18 cellular contexts compared by ENCODE assay signal in the genomic region with DNA sequence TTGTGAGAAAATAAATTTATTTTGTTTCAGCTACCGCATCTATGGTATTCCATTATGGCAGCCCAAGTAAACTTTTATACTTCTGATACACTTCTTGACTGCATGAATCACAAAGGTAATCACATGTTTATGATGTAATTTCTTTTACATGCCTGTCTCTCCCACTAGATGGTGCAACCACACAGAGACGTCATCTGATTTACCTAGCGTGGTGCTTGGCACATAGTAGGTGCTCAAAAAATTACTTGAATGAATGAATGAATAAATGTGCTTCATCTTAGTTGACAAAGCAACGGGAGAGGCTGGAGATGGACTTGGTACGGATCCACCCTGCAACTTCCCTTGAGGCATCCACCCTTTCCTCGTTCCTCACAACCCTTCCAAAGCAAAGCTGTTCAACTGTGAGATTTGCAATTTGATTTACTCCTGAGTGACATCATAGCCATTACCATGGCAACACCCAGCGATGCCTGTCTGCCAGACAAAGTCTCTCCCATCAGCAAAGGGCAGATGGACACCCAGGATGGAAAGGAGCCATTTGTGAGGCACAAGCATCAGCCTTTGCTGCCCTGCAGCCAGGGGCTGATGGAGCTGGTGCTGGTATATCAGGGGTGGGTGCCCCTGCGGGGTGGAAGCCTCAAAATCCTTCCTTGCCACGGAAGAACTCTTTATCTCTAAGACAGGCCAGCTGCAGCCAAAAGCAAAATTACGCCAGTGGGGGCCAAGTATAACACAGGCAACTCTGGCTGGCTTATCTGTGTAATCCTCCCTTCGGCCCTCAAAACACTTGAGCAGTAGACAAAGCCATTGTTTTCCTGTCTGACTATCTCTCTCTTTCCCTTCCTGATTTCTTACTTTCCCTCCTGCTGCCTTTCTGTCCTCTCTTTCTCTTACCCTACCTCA. TPM values are rescaled to one million over a fixed set of nuclear protein-coding genes. Genes with fewer than 3 reads are reported as not detected.
A peak's percentile ranks its signal among the peaks of the same experiment; 100 is the strongest.
DNase-seq lines count a peak whose midpoint lies in the region; ATAC-seq, FAIRE-seq and TF ChIP-seq lines count a peak whose summit lies in the region.
"Had no signal": no experiment of that assay in that cellular context is flagged by ENCODE, and none has a peak within 500 bp of the region (broad histone marks: within the 10 kb centered on the region; RNA-seq: fewer than 3 reads in every experiment).

No MANE protein-coding gene starts in this region.

- H3K27me3 ChIP-seq in BE2C, result no peaks in the 10 kb centered on the region
- H3K27me3 ChIP-seq in astrocyte (ENCODE audit: insufficient read depth, low read length), result peaks cover 6% of the 10 kb centered on the region
- peaks cover 3% of the 10 kb centered on the region for H3K27me3 ChIP-seq in keratinocyte (ENCODE audit: control insufficient read depth, extremely low read depth, insufficient read depth, low read length)

- no peaks in the 10 kb centered on the region for H4K20me1 ChIP-seq in astrocyte (ENCODE audit: insufficient read depth, low read length)
- no peaks in the 10 kb centered on the region for H4K20me1 ChIP-seq in keratinocyte (ENCODE audit: control insufficient read depth, extremely low read depth, insufficient read depth, low read length)

- H3K4me1 ChIP-seq in BE2C, result no peaks in the 10 kb centered on the region
- H3K4me1 ChIP-seq in astrocyte (ENCODE audit: insufficient read depth, low read length), result peaks cover 4% of the 10 kb centered on the region
- H3K4me1 ChIP-seq in keratinocyte (ENCODE audit: control insufficient read depth, extremely low read depth, insufficient read depth, low read length), result no peaks in the 10 kb centered on the region

- dilution Hi-C loops in keratinocyte (cut with MboI; ENCODE audit: extremely low pct_ligation_motif_present, low sequenced_read_pairs), result no loop called here

- H2AFZ ChIP-seq in astrocyte (ENCODE audit: low read depth, low read length), result no peak overlapping the region
- H2AFZ ChIP-seq in keratinocyte (ENCODE audit: control insufficient read depth, low read length), result no peak overlapping the region

- H3K4me3 Mint-ChIP-seq in astrocyte (ENCODE audit: unreplicated experiment), result no peak overlapping the region
- no peak overlapping the region for H3K4me3 Mint-ChIP-seq in activated T-helper 2 cell treated with anti-CD3 and anti-CD28 coated beads, Interferon-gamma antibody, Interleukin-2, Interleukin-4, amounts not matched to agents 10 μg/mL and 5 μg/mL and 100 μg/mL, durations not matched to agents 14 hours and 24 hours and 36 hours (ENCODE audit: low read depth)
- H3K4me3 Mint-ChIP-seq: nephron had no signal

- H3K9me3 ChIP-seq in BE2C, result no peaks in the 10 kb centered on the region
- H3K9me3 ChIP-seq in astrocyte (ENCODE audit: insufficient read depth, low read depth, low read length), result peaks cover 5% of the 10 kb centered on the region
- H3K9me3 ChIP-seq in keratinocyte (ENCODE audit: control insufficient read depth, low read depth, low read length), result no peaks in the 10 kb centered on the region

- peaks cover 53% of the 10 kb centered on the region for H3K27me3 Mint-ChIP-seq in astrocyte (ENCODE audit: low read depth, unreplicated experiment)
- H3K27me3 Mint-ChIP-seq in activated T-helper 2 cell treated with anti-CD3 and anti-CD28 coated beads, Interferon-gamma antibody, Interleukin-2, Interleukin-4, amounts not matched to agents 10 μg/mL and 5 μg/mL and 100 μg/mL, durations not matched to agents 14 hours and 24 hours and 36 hours (ENCODE audit: low read depth), result peaks cover 10% of the 10 kb centered on the region

- H3K4me2 ChIP-seq in astrocyte (ENCODE audit: low read length) (no peak overlapping the region), keratinocyte (ENCODE audit: control insufficient read depth, extremely low read depth, insufficient read depth, low read depth, low read length) (no peak overlapping the region)

- DNase-seq in BE2C (peak; percentile 65), ELR (ENCODE audit: low read depth) (peak; percentile 9), astrocyte (ENCODE audit: low read depth) (peak; percentile 26), keratinocyte (ENCODE audit: low read depth, low spot score) (no peak), KBM-7 (no peak), head of caudate nucleus (no peak)
- DNase-seq in activated T-helper 2 cell treated with anti-CD3 and anti-CD28 coated beads, Interferon-gamma antibody, Interleukin-2, Interleukin-4, amounts not matched to agents 10 μg/mL and 5 μg/mL and 100 μg/mL, durations not matched to agents 14 hours and 24 hours and 36 hours (ENCODE audit: low spot score), result no peak
- DNase-seq: activated naive CD4-positive, alpha-beta T cell treated with Interleukin-2 at 50 U/mL for 16 hours; caudate nucleus; left cardiac atrium; NCI-H1105 treated with DMSO at 0.1 percent for 48 hours; NCI-H510A; stimulated activated naive CD4-positive, alpha-beta T cell treated with Interleukin-2 at 50 U/mL for 16 hours had no signal

- no peaks in the 10 kb centered on the region for H3K9me1 ChIP-seq in keratinocyte (ENCODE audit: control insufficient read depth, extremely low read depth, insufficient read depth, low read length)

- no peak for FAIRE-seq in astrocyte (lab: Jason Lieb, UNC)
- no peak for FAIRE-seq in keratinocyte (lab: Jason Lieb, UNC)
- FAIRE-seq: endometrium, RCC 7860 had no signal

- H3K9me3 Mint-ChIP-seq in astrocyte (ENCODE audit: unreplicated experiment), result peaks cover 17% of the 10 kb centered on the region
- no peaks in the 10 kb centered on the region for H3K9me3 Mint-ChIP-seq in activated T-helper 2 cell treated with anti-CD3 and anti-CD28 coated beads, Interferon-gamma antibody, Interleukin-2, Interleukin-4, amounts not matched to agents 10 μg/mL and 5 μg/mL and 100 μg/mL, durations not matched to agents 14 hours and 24 hours and 36 hours

- H3K27ac Mint-ChIP-seq in astrocyte (ENCODE audit: unreplicated experiment), result no peak overlapping the region
- H3K27ac Mint-ChIP-seq in activated T-helper 2 cell treated with anti-CD3 and anti-CD28 coated beads, Interferon-gamma antibody, Interleukin-2, Interleukin-4, amounts not matched to agents 10 μg/mL and 5 μg/mL and 100 μg/mL, durations not matched to agents 14 hours and 24 hours and 36 hours, result no peak overlapping the region

- no peaks in the 10 kb centered on the region for H3K4me1 Mint-ChIP-seq in astrocyte (ENCODE audit: low read depth, unreplicated experiment)
- no peaks in the 10 kb centered on the region for H3K4me1 Mint-ChIP-seq in activated T-helper 2 cell treated with anti-CD3 and anti-CD28 coated beads, Interferon-gamma antibody, Interleukin-2, Interleukin-4, amounts not matched to agents 10 μg/mL and 5 μg/mL and 100 μg/mL, durations not matched to agents 14 hours and 24 hours and 36 hours (ENCODE audit: low read depth)

- intact Hi-C loops in activated T-helper 2 cell treated with anti-CD3 and anti-CD28 coated beads, Interferon-gamma antibody, Interleukin-2, Interleukin-4, amounts not matched to agents 10 μg/mL and 5 μg/mL and 100 μg/mL, durations not matched to agents 14 hours and 24 hours and 36 hours (cut with micrococcal nuclease), result no loop called here
- intact Hi-C loops in head of caudate nucleus (cut with DNase I), result no loop called here

- in situ Hi-C loops in KBM-7 (cut with MboI; ENCODE audit: low pct_unique_long_range_greater_than_20kb, low sequenced_read_pairs), result no loop called here

- H3K27ac ChIP-seq in astrocyte (ENCODE audit: low read depth, low read length) (no peak overlapping the region), keratinocyte (ENCODE audit: control insufficient read depth, insufficient read depth, low read length) (no peak overlapping the region)

- H3K9ac ChIP-seq in astrocyte (ENCODE audit: low read length) (no peak overlapping the region), keratinocyte (ENCODE audit: control insufficient read depth, extremely low read depth, insufficient read depth, low read length) (no peak overlapping the region)

- H3K79me2 ChIP-seq in astrocyte (ENCODE audit: insufficient read depth, low read length), result no peaks in the 10 kb centered on the region
- H3K79me2 ChIP-seq in keratinocyte (ENCODE audit: control insufficient read depth, insufficient read depth, low read length), result no peaks in the 10 kb centered on the region

- H3K36me3 Mint-ChIP-seq in astrocyte (ENCODE audit: low read depth, unreplicated experiment), result no peaks in the 10 kb centered on the region
- H3K36me3 Mint-ChIP-seq in activated T-helper 2 cell treated with anti-CD3 and anti-CD28 coated beads, Interferon-gamma antibody, Interleukin-2, Interleukin-4, amounts not matched to agents 10 μg/mL and 5 μg/mL and 100 μg/mL, durations not matched to agents 14 hours and 24 hours and 36 hours (ENCODE audit: low read depth), result no peaks in the 10 kb centered on the region

- H3K4me3 ChIP-seq in BE2C (ENCODE audit: low read depth, low read length) (no peak overlapping the region), astrocyte (ENCODE audit: insufficient read depth, low read depth, low read length) (no peak overlapping the region), keratinocyte (ENCODE audit: control insufficient read depth in 2 of 3, extremely low read depth in 1 of 3, insufficient read depth in 2 of 3, low read depth in 1 of 3, low read length in 3 of 3) (no peak overlapping the region)

- TF ChIP-seq CTCF in BE2C (IDR thresholded peaks at IDR 0.05; ENCODE audit: low read depth, low read length), result peak; percentile 44
- TF ChIP-seq CTCF in astrocyte (IDR thresholded peaks at IDR 0.05; ENCODE audit: insufficient read depth, low read depth, low read length), result no peak
- TF ChIP-seq CTCF in keratinocyte (optimal IDR thresholded peaks at IDR 0.05 in 1 of 3, IDR thresholded peaks at IDR 0.05 in 1 of 3, conservative IDR thresholded peaks at IDR 0.05 in 1 of 3; ENCODE audit: extremely low read depth in 1 of 3, insufficient read depth in 2 of 3, low read length in 3 of 3), result peak; percentile 18 to 38 (median 26)

- no peak for ATAC-seq in GM19463 (IDR thresholded peaks at IDR 0.05; ENCODE audit: unreplicated experiment)
- ATAC-seq: activated CD4-positive, CD25-positive, alpha-beta regulatory T cell treated with anti-CD3 and anti-CD28 coated beads, Interleukin-2, amount 50 U/mL, for 24 hours had no signal

- H3K36me3 ChIP-seq in BE2C (no peaks in the 10 kb centered on the region), astrocyte (ENCODE audit: insufficient read depth, low read length) (no peaks in the 10 kb centered on the region), keratinocyte (ENCODE audit: control insufficient read depth in 2 of 2, extremely low read depth in 1 of 2, insufficient read depth in 2 of 2, low read length in 2 of 2) (no peaks in the 10 kb centered on the region)

RNA-seq across cellular contexts. Expression of a gene that starts 18.9 kb away (rescaled TPM):
- polyA plus RNA-seq in BE2C (2012; ENCODE audit: insufficient read depth, insufficient read length, low read depth), result 0.28 TPM
- not detected in 2 replicates for total RNA-seq in astrocyte
- polyA plus RNA-seq in keratinocyte, result not detected in 3 replicates
- polyA plus RNA-seq in keratinocyte (2011; ENCODE audit: low read depth), result not detected
- polyA plus RNA-seq in keratinocyte (2011; cell fraction: cytosol; rRNA removed), result not detected in 2 replicates
- not detected in 2 replicates for polyA plus RNA-seq in keratinocyte (2011; cell fraction: nucleus; rRNA removed)
- polyA plus RNA-seq in keratinocyte (2012; ENCODE audit: low replicate concordance), result not detected in 2 replicates
- polyA minus RNA-seq in keratinocyte, result not detected in 3 replicates
- not detected for polyA minus RNA-seq in keratinocyte (2011; cell fraction: cytosol; rRNA and poly(A)+ RNA removed)
- polyA minus RNA-seq in keratinocyte (2011; cell fraction: nucleus; rRNA and poly(A)+ RNA removed), result not detected in 2 replicates
- not detected in 2 replicates for total RNA-seq in activated T-helper 2 cell treated with anti-CD3 and anti-CD28 coated beads, Interferon-gamma antibody, Interleukin-2, Interleukin-4, amounts not matched to agents 10 μg/mL and 5 μg/mL and 100 μg/mL, durations not matched to agents 14 hours and 24 hours and 36 hours

Comparison
In these comparisons a context has a peak if more than half of its experiments do, and no peak if none do; other contexts are left out.
1. DNase-seq: peak in BE2C (single experiment), ELR (single experiment) and astrocyte (single experiment); none in keratinocyte (single experiment), activated T-helper 2 cell treated with anti-CD3 and anti-CD28 coated beads, Interferon-gamma antibody, Interleukin-2, Interleukin-4, amounts not matched to agents 10 μg/mL and 5 μg/mL and 100 μg/mL, durations not matched to agents 14 hours and 24 hours and 36 hours (single experiment), KBM-7 (single experiment) and head of caudate nucleus (0 of 42).